Comparison of ENCODE assay signal across 15 cellular contexts in the genomic region with DNA sequence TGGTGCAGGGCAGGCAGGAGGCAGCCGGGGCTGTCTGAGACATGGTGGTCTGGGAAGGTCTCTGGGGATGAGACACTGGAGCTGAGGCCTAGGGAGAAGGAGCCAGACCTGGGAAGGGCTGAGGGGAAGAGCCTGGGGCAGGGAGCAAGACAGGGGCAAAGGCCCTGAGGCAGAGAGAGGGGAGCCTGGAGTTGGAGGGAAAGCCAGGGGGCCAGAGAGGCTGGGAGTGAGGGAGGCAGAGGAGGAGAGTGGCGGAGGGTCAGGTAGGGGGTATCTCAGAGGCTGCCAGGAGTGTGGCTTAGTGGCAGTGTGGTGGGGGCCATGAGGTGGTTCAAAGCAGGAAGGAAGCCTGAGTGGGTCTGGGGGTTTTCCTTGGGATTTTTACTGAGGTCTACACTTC.
"Had no signal": no experiment of that assay in that cellular context is flagged by ENCODE, and none has a peak within 500 bp of the region (broad histone marks: within the 10 kb centered on the region; RNA-seq: fewer than 3 reads in every experiment).

No MANE protein-coding gene starts in this region.

- H3K4me3 ChIP-seq: coronary artery, heart left ventricle, psoas muscle, right lobe of liver, SK-N-MC, testis had no signal

- H3K27me3 ChIP-seq: right lobe of liver, testis had no signal

- ATAC-seq: heart left ventricle, left ventricle myocardium superior, psoas muscle, right lobe of liver, T-cell had no signal

- H3K36me3 ChIP-seq: heart left ventricle, right lobe of liver had no signal

- H3K4me1 ChIP-seq: testis had no signal

- H3K9me3 ChIP-seq: heart left ventricle, psoas muscle, right lobe of liver, testis had no signal

- H3K27ac Mint-ChIP-seq: T-cell had no signal

- H3K9me3 Mint-ChIP-seq: T-cell had no signal

- H3K36me3 Mint-ChIP-seq: T-cell had no signal

- DNase-seq: activated CD4-positive, alpha-beta T cell treated with anti-CD3 and anti-CD28 coated beads, Interleukin-2, amount 50 U/mL, for 1 hour; activated T-cell treated with anti-CD3 and anti-CD28 coated beads, Interleukin-2, amount 50 U/mL, for 48 hours; caudate nucleus; effector CD8-positive, alpha-beta T cell; heart left ventricle; islet precursor cell; left ventricle myocardium superior; occipital lobe; psoas muscle; right lobe of liver; stimulated activated naive CD4-positive, alpha-beta T cell treated with Interleukin-2 at 50 U/mL for 16 hours; T-cell; testis had no signal

- H3K4me3 Mint-ChIP-seq: T-cell had no signal

- H3K27ac ChIP-seq: coronary artery, heart left ventricle, psoas muscle, right lobe of liver, SK-N-MC, testis had no signal
